ENCODE assay signal across 29 cellular contexts in the genomic region with DNA sequence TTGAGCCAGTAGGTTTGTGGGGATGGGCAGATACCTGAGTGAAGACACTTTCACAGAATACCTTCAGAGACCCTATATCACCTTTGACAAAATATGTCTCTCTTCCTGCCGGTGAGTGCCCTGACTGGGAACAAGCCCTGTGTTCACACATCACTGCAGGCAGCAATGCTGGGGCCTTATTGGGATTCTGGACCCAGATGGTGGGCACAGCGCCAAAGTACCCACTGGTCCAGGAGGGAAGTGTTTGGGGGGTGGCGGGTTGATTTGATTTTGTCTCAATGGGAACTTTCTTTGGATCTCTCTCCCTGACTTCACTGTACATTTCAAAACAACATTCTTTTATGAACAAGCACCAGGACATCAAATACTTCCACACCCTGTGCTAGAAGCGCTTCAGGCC.
"Had no signal": no experiment of that assay in that cellular context is flagged by ENCODE, and none has a peak within 500 bp of the region (broad histone marks: within the 10 kb centered on the region; RNA-seq: fewer than 3 reads in every experiment).

No MANE protein-coding gene starts in this region.

- FAIRE-seq: bronchial epithelial cell, colon, small intestine had no signal

- ATAC-seq: activated CD8-positive, alpha-beta memory T cell treated with anti-CD3 and anti-CD28 coated beads, Interleukin-2, amount 10 ng/mL, durations not matched to agents 7 days and 5 days; activated CD8-positive, alpha-beta T cell treated with anti-CD3 and anti-CD28 coated beads, Interleukin-2, amount 10 ng/mL, durations not matched to agents 7 days and 5 days; activated naive CD4-positive, alpha-beta T cell treated with anti-CD3 and anti-CD28 coated beads, Interleukin-2, amount 50 U/mL, for 72 hours; gastroesophageal sphincter; left cardiac atrium; psoas muscle; stimulated activated effector memory CD8-positive, alpha-beta T cell treated with anti-CD3 and anti-CD28 coated beads, Interleukin-12 subunit alpha, Interleukin-12 subunit beta, amount 100 ng/mL, for 72 hours; stimulated activated naive CD8-positive, alpha-beta T cell treated with anti-CD3 and anti-CD28 coated beads, Interleukin-15, amount 100 ng/mL, for 72 hours had no signal

- H3K4me1 ChIP-seq: gastroesophageal sphincter, psoas muscle, sigmoid colon, thyroid gland had no signal

- H3K27ac ChIP-seq: epithelial cell of prostate, gastroesophageal sphincter, hepatocyte, neutrophil, ovary, psoas muscle, sigmoid colon, thyroid gland had no signal

- H3K9me3 ChIP-seq: esophagus squamous epithelium, neutrophil, ovary, psoas muscle, sigmoid colon, thyroid gland had no signal

- H3K27me3 ChIP-seq: esophagus squamous epithelium, hepatocyte, ovary, sigmoid colon, thyroid gland had no signal

- H3K36me3 ChIP-seq: esophagus squamous epithelium, gastroesophageal sphincter, neutrophil, ovary, sigmoid colon, thyroid gland had no signal

- DNase-seq: activated B cell treated with CpG ODN at 0.5 μM for 24 hours; activated CD8-positive, alpha-beta memory T cell treated with anti-CD3 and anti-CD28 coated beads, Interleukin-2, amount 10 ng/mL, durations not matched to agents 7 days and 5 days; activated CD8-positive, alpha-beta T cell treated with anti-CD3 and anti-CD28 coated beads, Interleukin-2, amount 10 ng/mL, durations not matched to agents 7 days and 5 days; activated T-cell treated with anti-CD3 and anti-CD28 coated beads, Interleukin-2, amount 50 U/mL, for 48 hours; anterior cingulate cortex; dermis blood vessel endothelial cell; effector CD4-positive, alpha-beta T cell; esophagus squamous epithelium; islet precursor cell; left cardiac atrium; mammary epithelial cell; naive B cell; nephron progenitor cell; ovary; psoas muscle; sigmoid colon; small intestine; stimulated activated CD4-positive, alpha-beta T cell treated with anti-CD3 and anti-CD28 coated beads, Interleukin-4, amount 100 ng/mL, for 24 hours; stimulated activated naive CD8-positive, alpha-beta T cell treated with anti-CD3 and anti-CD28 coated beads, Interleukin-15, amount 100 ng/mL, for 72 hours; substantia nigra; thyroid gland had no signal

- H3K4me3 ChIP-seq: esophagus squamous epithelium, gastroesophageal sphincter, hepatocyte, ovary, psoas muscle, sigmoid colon, thyroid gland had no signal
